Comparison of ENCODE assay signal across 1 cellular context in the genomic region with DNA sequence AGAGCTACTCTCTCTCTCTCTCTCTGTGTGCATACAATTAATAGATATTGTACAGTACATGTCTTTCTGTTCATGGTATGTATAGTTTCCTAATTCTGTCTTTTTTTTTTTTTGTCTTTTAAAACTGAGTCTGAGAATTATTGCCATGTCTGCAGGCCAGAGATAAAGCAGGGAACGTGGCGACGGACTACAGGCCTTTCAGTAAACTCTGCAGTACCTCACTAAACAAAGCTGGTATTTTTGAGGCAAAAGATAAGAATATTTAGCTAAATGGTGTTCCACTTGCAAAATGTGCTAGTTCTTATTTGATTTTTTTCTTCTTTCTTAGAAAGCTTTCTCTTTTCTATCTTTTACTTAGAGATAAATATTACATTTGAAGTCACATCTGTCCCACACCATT.
TF ChIP-seq lines count a peak whose summit lies in the region.

No MANE protein-coding gene starts in this region.

TF ChIP-seq in K562, 482 proteins besides CTCF, POLR2A, EP300 and RAD21 (continued from another document and continues in another):
- TF ChIP-seq, protein P1, sequence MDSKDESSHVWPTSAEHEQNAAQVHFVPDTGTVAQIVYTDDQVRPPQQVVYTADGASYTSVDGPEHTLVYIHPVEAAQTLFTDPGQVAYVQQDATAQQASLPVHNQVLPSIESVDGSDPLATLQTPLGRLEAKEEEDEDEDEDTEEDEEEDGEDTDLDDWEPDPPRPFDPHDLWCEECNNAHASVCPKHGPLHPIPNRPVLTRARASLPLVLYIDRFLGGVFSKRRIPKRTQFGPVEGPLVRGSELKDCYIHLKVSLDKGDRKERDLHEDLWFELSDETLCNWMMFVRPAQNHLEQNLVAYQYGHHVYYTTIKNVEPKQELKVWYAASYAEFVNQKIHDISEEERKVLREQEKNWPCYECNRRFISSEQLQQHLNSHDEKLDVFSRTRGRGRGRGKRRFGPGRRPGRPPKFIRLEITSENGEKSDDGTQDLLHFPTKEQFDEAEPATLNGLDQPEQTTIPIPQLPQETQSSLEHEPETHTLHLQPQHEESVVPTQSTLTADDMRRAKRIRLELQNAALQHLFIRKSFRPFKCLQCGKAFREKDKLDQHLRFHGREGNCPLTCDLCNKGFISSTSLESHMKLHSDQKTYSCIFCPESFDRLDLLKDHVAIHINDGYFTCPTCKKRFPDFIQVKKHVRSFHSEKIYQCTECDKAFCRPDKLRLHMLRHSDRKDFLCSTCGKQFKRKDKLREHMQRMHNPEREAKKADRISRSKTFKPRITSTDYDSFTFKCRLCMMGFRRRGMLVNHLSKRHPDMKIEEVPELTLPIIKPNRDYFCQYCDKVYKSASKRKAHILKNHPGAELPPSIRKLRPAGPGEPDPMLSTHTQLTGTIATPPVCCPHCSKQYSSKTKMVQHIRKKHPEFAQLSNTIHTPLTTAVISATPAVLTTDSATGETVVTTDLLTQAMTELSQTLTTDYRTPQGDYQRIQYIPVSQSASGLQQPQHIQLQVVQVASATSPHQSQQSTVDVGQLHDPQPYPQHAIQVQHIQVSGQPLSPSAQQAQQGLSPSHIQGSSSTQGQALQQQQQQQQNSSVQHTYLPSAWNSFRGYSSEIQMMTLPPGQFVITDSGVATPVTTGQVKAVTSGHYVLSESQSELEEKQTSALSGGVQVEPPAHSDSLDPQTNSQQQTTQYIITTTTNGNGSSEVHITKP (IDR thresholded peaks at IDR 0.05; ENCODE audit: partially characterized antibody), result no peak
- TF ChIP-seq MAFK (IDR thresholded peaks at IDR 0.05; ENCODE audit: low read length), result no peak
- TF ChIP-seq ZNF780A (CRISPR knock-in tag; IDR thresholded peaks at IDR 0.05), result no peak
- no peak for TF ChIP-seq ZNF668 (CRISPR knock-in tag; IDR thresholded peaks at IDR 0.05)
- TF ChIP-seq HMGN3 (IDR thresholded peaks at IDR 0.05; ENCODE audit: borderline replicate concordance, extremely low read depth, insufficient read length, low read depth, low read length), result no peak
- TF ChIP-seq POLR2H (tag; IDR thresholded peaks at IDR 0.05; ENCODE audit: low read depth), result no peak
- TF ChIP-seq CEBPG (CRISPR knock-in tag; IDR thresholded peaks at IDR 0.05), result no peak
- TF ChIP-seq CEBPG (tag; conservative IDR thresholded peaks at IDR 0.05 in 1 of 2, IDR thresholded peaks at IDR 0.05 in 1 of 2), result no peak
- no peak for TF ChIP-seq SRSF1 (IDR thresholded peaks at IDR 0.05; ENCODE audit: low read depth, low read length)
- TF ChIP-seq SMARCA4 (IDR thresholded peaks at IDR 0.05), result peak; percentile 92
- TF ChIP-seq ELF2 (CRISPR knock-in tag; IDR thresholded peaks at IDR 0.05), result no peak
- no peak for TF ChIP-seq NR4A1 (CRISPR knock-in tag; IDR thresholded peaks at IDR 0.05)
- 0 out of 2 replicates have a peak, but pooled peaks have one; percentile 24 for TF ChIP-seq NR4A1 (tag; IDR thresholded peaks at IDR 0.05)
- TF ChIP-seq, protein P2, sequence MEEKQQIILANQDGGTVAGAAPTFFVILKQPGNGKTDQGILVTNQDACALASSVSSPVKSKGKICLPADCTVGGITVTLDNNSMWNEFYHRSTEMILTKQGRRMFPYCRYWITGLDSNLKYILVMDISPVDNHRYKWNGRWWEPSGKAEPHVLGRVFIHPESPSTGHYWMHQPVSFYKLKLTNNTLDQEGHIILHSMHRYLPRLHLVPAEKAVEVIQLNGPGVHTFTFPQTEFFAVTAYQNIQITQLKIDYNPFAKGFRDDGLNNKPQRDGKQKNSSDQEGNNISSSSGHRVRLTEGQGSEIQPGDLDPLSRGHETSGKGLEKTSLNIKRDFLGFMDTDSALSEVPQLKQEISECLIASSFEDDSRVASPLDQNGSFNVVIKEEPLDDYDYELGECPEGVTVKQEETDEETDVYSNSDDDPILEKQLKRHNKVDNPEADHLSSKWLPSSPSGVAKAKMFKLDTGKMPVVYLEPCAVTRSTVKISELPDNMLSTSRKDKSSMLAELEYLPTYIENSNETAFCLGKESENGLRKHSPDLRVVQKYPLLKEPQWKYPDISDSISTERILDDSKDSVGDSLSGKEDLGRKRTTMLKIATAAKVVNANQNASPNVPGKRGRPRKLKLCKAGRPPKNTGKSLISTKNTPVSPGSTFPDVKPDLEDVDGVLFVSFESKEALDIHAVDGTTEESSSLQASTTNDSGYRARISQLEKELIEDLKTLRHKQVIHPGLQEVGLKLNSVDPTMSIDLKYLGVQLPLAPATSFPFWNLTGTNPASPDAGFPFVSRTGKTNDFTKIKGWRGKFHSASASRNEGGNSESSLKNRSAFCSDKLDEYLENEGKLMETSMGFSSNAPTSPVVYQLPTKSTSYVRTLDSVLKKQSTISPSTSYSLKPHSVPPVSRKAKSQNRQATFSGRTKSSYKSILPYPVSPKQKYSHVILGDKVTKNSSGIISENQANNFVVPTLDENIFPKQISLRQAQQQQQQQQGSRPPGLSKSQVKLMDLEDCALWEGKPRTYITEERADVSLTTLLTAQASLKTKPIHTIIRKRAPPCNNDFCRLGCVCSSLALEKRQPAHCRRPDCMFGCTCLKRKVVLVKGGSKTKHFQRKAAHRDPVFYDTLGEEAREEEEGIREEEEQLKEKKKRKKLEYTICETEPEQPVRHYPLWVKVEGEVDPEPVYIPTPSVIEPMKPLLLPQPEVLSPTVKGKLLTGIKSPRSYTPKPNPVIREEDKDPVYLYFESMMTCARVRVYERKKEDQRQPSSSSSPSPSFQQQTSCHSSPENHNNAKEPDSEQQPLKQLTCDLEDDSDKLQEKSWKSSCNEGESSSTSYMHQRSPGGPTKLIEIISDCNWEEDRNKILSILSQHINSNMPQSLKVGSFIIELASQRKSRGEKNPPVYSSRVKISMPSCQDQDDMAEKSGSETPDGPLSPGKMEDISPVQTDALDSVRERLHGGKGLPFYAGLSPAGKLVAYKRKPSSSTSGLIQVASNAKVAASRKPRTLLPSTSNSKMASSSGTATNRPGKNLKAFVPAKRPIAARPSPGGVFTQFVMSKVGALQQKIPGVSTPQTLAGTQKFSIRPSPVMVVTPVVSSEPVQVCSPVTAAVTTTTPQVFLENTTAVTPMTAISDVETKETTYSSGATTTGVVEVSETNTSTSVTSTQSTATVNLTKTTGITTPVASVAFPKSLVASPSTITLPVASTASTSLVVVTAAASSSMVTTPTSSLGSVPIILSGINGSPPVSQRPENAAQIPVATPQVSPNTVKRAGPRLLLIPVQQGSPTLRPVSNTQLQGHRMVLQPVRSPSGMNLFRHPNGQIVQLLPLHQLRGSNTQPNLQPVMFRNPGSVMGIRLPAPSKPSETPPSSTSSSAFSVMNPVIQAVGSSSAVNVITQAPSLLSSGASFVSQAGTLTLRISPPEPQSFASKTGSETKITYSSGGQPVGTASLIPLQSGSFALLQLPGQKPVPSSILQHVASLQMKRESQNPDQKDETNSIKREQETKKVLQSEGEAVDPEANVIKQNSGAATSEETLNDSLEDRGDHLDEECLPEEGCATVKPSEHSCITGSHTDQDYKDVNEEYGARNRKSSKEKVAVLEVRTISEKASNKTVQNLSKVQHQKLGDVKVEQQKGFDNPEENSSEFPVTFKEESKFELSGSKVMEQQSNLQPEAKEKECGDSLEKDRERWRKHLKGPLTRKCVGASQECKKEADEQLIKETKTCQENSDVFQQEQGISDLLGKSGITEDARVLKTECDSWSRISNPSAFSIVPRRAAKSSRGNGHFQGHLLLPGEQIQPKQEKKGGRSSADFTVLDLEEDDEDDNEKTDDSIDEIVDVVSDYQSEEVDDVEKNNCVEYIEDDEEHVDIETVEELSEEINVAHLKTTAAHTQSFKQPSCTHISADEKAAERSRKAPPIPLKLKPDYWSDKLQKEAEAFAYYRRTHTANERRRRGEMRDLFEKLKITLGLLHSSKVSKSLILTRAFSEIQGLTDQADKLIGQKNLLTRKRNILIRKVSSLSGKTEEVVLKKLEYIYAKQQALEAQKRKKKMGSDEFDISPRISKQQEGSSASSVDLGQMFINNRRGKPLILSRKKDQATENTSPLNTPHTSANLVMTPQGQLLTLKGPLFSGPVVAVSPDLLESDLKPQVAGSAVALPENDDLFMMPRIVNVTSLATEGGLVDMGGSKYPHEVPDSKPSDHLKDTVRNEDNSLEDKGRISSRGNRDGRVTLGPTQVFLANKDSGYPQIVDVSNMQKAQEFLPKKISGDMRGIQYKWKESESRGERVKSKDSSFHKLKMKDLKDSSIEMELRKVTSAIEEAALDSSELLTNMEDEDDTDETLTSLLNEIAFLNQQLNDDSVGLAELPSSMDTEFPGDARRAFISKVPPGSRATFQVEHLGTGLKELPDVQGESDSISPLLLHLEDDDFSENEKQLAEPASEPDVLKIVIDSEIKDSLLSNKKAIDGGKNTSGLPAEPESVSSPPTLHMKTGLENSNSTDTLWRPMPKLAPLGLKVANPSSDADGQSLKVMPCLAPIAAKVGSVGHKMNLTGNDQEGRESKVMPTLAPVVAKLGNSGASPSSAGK (IDR thresholded peaks at IDR 0.05), result peak; percentile 48; the same call in 1 of the 2 replicates
- TF ChIP-seq, protein P3, sequence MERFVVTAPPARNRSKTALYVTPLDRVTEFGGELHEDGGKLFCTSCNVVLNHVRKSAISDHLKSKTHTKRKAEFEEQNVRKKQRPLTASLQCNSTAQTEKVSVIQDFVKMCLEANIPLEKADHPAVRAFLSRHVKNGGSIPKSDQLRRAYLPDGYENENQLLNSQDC (CRISPR knock-in tag; IDR thresholded peaks at IDR 0.05), result no peak
- TF ChIP-seq CHD1 (IDR thresholded peaks at IDR 0.05; ENCODE audit: low read length), result no peak
- TF ChIP-seq TCF7 (IDR thresholded peaks at IDR 0.05; ENCODE audit: borderline replicate concordance), result no peak
- TF ChIP-seq ILK (tag; IDR thresholded peaks at IDR 0.05; ENCODE audit: borderline replicate concordance, low read depth), result no peak
- TF ChIP-seq, protein P4, sequence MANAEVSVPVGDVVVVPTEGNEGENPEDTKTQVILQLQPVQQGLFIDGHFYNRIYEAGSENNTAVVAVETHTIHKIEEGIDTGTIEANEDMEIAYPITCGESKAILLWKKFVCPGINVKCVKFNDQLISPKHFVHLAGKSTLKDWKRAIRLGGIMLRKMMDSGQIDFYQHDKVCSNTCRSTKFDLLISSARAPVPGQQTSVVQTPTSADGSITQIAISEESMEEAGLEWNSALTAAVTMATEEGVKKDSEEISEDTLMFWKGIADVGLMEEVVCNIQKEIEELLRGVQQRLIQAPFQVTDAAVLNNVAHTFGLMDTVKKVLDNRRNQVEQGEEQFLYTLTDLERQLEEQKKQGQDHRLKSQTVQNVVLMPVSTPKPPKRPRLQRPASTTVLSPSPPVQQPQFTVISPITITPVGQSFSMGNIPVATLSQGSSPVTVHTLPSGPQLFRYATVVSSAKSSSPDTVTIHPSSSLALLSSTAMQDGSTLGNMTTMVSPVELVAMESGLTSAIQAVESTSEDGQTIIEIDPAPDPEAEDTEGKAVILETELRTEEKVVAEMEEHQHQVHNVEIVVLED (CRISPR knock-in tag; IDR thresholded peaks at IDR 0.05), result no peak
- TF ChIP-seq GATA2 (CRISPR knock-in tag; IDR thresholded peaks at IDR 0.05), result peak; percentile 76
- TF ChIP-seq, protein P5, sequence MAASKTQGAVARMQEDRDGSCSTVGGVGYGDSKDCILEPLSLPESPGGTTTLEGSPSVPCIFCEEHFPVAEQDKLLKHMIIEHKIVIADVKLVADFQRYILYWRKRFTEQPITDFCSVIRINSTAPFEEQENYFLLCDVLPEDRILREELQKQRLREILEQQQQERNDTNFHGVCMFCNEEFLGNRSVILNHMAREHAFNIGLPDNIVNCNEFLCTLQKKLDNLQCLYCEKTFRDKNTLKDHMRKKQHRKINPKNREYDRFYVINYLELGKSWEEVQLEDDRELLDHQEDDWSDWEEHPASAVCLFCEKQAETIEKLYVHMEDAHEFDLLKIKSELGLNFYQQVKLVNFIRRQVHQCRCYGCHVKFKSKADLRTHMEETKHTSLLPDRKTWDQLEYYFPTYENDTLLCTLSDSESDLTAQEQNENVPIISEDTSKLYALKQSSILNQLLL (CRISPR knock-in tag; IDR thresholded peaks at IDR 0.05; ENCODE audit: borderline replicate concordance), result no peak
- no peak for TF ChIP-seq ZNF12 (CRISPR knock-in tag; IDR thresholded peaks at IDR 0.05)
- peak; percentile 74 for TF ChIP-seq MTA2 (IDR thresholded peaks at IDR 0.05; ENCODE audit: low read depth)
- no peak for TF ChIP-seq NR2C1 (IDR thresholded peaks at IDR 0.05)
- no peak for TF ChIP-seq NR2C1 (tag; IDR thresholded peaks at IDR 0.05)
- TF ChIP-seq KLF1 (tag; IDR thresholded peaks at IDR 0.05), result no peak
- TF ChIP-seq, protein P6, sequence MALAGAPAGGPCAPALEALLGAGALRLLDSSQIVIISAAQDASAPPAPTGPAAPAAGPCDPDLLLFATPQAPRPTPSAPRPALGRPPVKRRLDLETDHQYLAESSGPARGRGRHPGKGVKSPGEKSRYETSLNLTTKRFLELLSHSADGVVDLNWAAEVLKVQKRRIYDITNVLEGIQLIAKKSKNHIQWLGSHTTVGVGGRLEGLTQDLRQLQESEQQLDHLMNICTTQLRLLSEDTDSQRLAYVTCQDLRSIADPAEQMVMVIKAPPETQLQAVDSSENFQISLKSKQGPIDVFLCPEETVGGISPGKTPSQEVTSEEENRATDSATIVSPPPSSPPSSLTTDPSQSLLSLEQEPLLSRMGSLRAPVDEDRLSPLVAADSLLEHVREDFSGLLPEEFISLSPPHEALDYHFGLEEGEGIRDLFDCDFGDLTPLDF (CRISPR knock-in tag; IDR thresholded peaks at IDR 0.05), result no peak
- peak; percentile 69 for TF ChIP-seq STAT5A (IDR thresholded peaks at IDR 0.05; ENCODE audit: borderline replicate concordance, low read length)
- TF ChIP-seq BMI1 (IDR thresholded peaks at IDR 0.05; ENCODE audit: low read length), result no peak
- TF ChIP-seq, protein P7, sequence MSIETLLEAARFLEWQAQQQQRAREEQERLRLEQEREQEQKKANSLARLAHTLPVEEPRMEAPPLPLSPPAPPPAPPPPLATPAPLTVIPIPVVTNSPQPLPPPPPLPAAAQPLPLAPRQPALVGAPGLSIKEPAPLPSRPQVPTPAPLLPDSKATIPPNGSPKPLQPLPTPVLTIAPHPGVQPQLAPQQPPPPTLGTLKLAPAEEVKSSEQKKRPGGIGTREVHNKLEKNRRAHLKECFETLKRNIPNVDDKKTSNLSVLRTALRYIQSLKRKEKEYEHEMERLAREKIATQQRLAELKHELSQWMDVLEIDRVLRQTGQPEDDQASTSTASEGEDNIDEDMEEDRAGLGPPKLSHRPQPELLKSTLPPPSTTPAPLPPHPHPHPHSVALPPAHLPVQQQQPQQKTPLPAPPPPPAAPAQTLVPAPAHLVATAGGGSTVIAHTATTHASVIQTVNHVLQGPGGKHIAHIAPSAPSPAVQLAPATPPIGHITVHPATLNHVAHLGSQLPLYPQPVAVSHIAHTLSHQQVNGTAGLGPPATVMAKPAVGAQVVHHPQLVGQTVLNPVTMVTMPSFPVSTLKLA (conservative IDR thresholded peaks at IDR 0.05), result peak in 1 of 2 experiments; percentile 36; a peak in 1 of 4 replicates
- peak; percentile 82 for TF ChIP-seq SMARCC2 (IDR thresholded peaks at IDR 0.05; ENCODE audit: low read depth)
- TF ChIP-seq ZSCAN29 (IDR thresholded peaks at IDR 0.05), result no peak
- TF ChIP-seq, protein P8, sequence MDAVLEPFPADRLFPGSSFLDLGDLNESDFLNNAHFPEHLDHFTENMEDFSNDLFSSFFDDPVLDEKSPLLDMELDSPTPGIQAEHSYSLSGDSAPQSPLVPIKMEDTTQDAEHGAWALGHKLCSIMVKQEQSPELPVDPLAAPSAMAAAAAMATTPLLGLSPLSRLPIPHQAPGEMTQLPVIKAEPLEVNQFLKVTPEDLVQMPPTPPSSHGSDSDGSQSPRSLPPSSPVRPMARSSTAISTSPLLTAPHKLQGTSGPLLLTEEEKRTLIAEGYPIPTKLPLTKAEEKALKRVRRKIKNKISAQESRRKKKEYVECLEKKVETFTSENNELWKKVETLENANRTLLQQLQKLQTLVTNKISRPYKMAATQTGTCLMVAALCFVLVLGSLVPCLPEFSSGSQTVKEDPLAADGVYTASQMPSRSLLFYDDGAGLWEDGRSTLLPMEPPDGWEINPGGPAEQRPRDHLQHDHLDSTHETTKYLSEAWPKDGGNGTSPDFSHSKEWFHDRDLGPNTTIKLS (IDR thresholded peaks at IDR 0.05; ENCODE audit: borderline replicate concordance, low read depth), result no peak; the same call in 1 of the 2 replicates
